Comparison of ENCODE assay signal across 8 cellular contexts in the genomic region with DNA sequence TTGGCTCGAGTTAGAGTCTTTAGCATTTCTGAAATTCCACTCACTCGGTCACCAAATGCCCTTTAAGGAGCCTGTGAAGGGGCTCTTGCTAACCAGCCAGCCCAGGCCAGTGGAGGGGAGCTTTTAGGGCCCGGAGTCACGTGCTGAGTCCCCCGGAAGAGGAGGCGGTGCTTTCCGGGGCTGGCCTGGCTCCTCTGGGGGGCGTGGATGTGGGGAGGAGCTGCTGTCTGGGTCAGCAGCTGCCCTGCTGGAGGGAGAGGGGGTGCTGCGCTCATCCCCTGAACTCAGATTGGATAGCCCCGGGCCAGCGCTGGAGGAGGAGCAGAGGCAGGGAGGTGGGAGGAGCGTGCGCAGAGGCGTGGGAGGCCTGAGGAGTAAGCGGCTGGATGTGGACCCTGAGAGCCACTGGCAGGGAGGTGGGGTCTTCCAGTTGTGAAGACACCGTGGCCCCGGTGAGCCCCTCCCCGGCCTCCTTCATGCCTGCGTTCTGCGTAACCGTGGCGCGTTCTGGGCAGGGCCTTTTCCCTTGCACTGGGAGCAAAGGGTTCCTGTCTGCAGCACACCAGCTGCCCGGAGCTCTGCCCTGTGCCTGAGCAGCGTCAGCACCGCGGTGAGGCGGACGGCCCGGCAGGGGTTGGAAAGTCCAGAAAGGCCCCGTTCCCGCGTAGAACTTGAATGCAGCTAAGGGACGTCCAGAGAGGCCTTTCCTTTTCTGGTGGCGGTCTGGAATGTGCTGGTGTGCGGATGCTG. TPM values are rescaled to one million over a fixed set of nuclear protein-coding genes. Genes with fewer than 3 reads are reported as not detected.
A peak's percentile ranks its signal among the peaks of the same experiment; 100 is the strongest.
DNase-seq lines count a peak whose midpoint lies in the region; ATAC-seq, FAIRE-seq and TF ChIP-seq lines count a peak whose summit lies in the region.

No MANE protein-coding gene starts in this region.

- H3T11ph ChIP-seq in H9 (ENCODE audit: low read length): no peak overlapping the region

- H3K23me2 ChIP-seq in H9 (ENCODE audit: insufficient read length, low read depth, low read length, poor library complexity, severe bottlenecking): peaks cover 5% of the 10 kb centered on the region

- peaks cover 77% of the 10 kb centered on the region for H4K20me1 ChIP-seq in BLaER1
- peaks cover 2% of the 10 kb centered on the region for H4K20me1 ChIP-seq in H9 (ENCODE audit: control insufficient read depth, insufficient read depth, insufficient read length)
- H4K20me1 ChIP-seq in K562 (replicated peaks; ENCODE audit: control insufficient read depth, insufficient read depth, low read length): peaks cover 12% of the 10 kb centered on the region
- peaks cover 34% of the 10 kb centered on the region for H4K20me1 ChIP-seq in hepatocyte (ENCODE audit: insufficient read depth, poor library complexity, severe bottlenecking)

- no peak overlapping the region for H3K18ac ChIP-seq in H9 (ENCODE audit: insufficient read length, low read depth, low read length)

- H3K4ac ChIP-seq in H9 (ENCODE audit: low read depth, low read length): no peak overlapping the region

- H3K36me3 ChIP-seq in BLaER1: peaks cover 42% of the 10 kb centered on the region
- peaks cover 56% of the 10 kb centered on the region; the same call in 2 of the 3 replicates for H3K36me3 ChIP-seq in K562 (ENCODE audit: control insufficient read depth, insufficient read depth, low read length)
- H3K36me3 ChIP-seq in hepatocyte (replicated peaks; ENCODE audit: insufficient read depth, low read depth): no peaks in the 10 kb centered on the region

- peaks cover 3 to 7% of the 10 kb centered on the region in 2 experiments; a peak in 3 of 5 replicates for H3K9me3 Mint-ChIP-seq in H9

- no peak overlapping the region for H2AK5ac ChIP-seq in H9 (ENCODE audit: insufficient read length, low read length)

- H4K5ac ChIP-seq in H9 (ENCODE audit: insufficient read length, low read depth, low read length): no peak overlapping the region

- POLR2A ChIA-PET in K562 (lab: Yijun Ruan, JAX): interaction anchor here (0.8 to 2.2 kb wide), 7 partner anchors 9 to 611 kb away, joined by 3 to 11 read pairs (median 4); a partner anchor contains a TSS

- no peak overlapping the region for H2BK12ac ChIP-seq in H9 (ENCODE audit: insufficient read length, low read depth, low read length)

- peak; percentile 86 for FAIRE-seq in K562 (lab: Jason Lieb, UNC)

- CTCF ChIA-PET in K562 (lab: Yijun Ruan, JAX; ENCODE audit: low intra/inter-chr PET ratio): no interaction called here

- in situ Hi-C loops in K562 (cut with MboI): no loop called here

- no peak overlapping the region for H4K8ac ChIP-seq in H9 (replicated peaks; ENCODE audit: insufficient read length, low read depth, low read length)

- peaks cover 76% of the 10 kb centered on the region for H3K4me1 ChIP-seq in BLaER1
- H3K4me1 ChIP-seq in H9 (ENCODE audit: insufficient read depth, low read length): peaks cover 3% of the 10 kb centered on the region; the same call in 1 of the 2 replicates
- peaks cover 4 to 44% of the 10 kb centered on the region in 2 experiments; a peak in 4 of 5 replicates for H3K4me1 ChIP-seq in K562 (replicated peaks in 1 of 2; ENCODE audit: control insufficient read depth in 2 of 2, insufficient read depth in 2 of 2, low read length in 2 of 2)
- peaks cover 7% of the 10 kb centered on the region for H3K4me1 ChIP-seq in hepatocyte (ENCODE audit: insufficient read depth)

- WGBS in H9 (ENCODE audit: extremely low coverage, insufficient read length, low lambda C conversion rate): no CpG with 5 or more reads among the region's 36 CpGs
- WGBS in K562 (ENCODE audit: insufficient coverage, low coverage, missing lambda C conversion rate): 37% methylated on average over 24 of the region's 36 CpGs
- WGBS in hepatocyte (ENCODE audit: low lambda C conversion rate, missing lambda C conversion rate): 22% methylated on average over 34 of the region's 36 CpGs

- no peak overlapping the region for H2BK15ac ChIP-seq in H9 (ENCODE audit: low read depth, low read length)

- H3K36me3 Mint-ChIP-seq in H9 (ENCODE audit: insufficient read depth in 1 of 3, low read depth in 3 of 3): peaks cover 25 to 35% (median 34%) of the 10 kb centered on the region in 3 experiments

- peaks cover 16 to 19% of the 10 kb centered on the region in 2 experiments for H3K4me1 Mint-ChIP-seq in H9

- no peak for TF ChIP-seq RAD21 in K562 (CRISPR knock-in tag; conservative IDR thresholded peaks at IDR 0.05 in 1 of 2, IDR thresholded peaks at IDR 0.05 in 1 of 2)

- TF ChIP-seq CTCF in H9 (conservative IDR thresholded peaks at IDR 0.05): no peak
- TF ChIP-seq CTCF in K562 (IDR thresholded peaks at IDR 0.05 in 2 of 3, conservative IDR thresholded peaks at IDR 0.05 in 1 of 3; ENCODE audit: insufficient read depth in 2 of 3, low read depth in 1 of 3, low read length in 3 of 3): no peak
- no peak for TF ChIP-seq CTCF in hepatocyte (IDR thresholded peaks at IDR 0.05; ENCODE audit: poor library complexity)

- peak overlapping the region; percentile 74 to 97 (median 87); a peak in 6 of 7 replicates for H3K27ac Mint-ChIP-seq in H9

- H2BK20ac ChIP-seq in H9 (ENCODE audit: low read depth, low read length, poor library complexity, severe bottlenecking): no peak overlapping the region

- ATAC-seq in K562: peak; percentile 99

- H2BK120ac ChIP-seq in H9 (ENCODE audit: low read depth, low read length, poor library complexity, severe bottlenecking): no peak overlapping the region

- peak overlapping the region; percentile 96 for H3K4me2 ChIP-seq in BLaER1
- peak overlapping the region; percentile 32 for H3K4me2 ChIP-seq in H9 (ENCODE audit: insufficient read depth, insufficient read length, low read length)
- peak overlapping the region; percentile 28 for H3K4me2 ChIP-seq in K562 (ENCODE audit: insufficient read depth, low read length)
- peak overlapping the region; percentile 78 for H3K4me2 ChIP-seq in hepatocyte

- no peak overlapping the region for H3K56ac ChIP-seq in H9 (ENCODE audit: insufficient read length, low read depth, low read length)

- H3K27me3 ChIP-seq in BLaER1: no peaks in the 10 kb centered on the region
- no peaks in the 10 kb centered on the region for H3K27me3 ChIP-seq in H9 (ENCODE audit: insufficient read depth, low read length)
- H3K27me3 ChIP-seq in K562 (ENCODE audit: control insufficient read depth in 2 of 2, insufficient read depth in 2 of 2, low read length in 2 of 2): no peaks in the 10 kb centered on the region; a peak in 1 of 5 replicates
- H3K27me3 ChIP-seq in hepatocyte: no peaks in the 10 kb centered on the region

- no peak overlapping the region for H3K23ac ChIP-seq in H9 (ENCODE audit: insufficient read length, low read depth, low read length)

- no TSS peak for BruUV-seq in K562 (replicated peaks; lab: Mats Ljungman, UMichigan)

- H3K27ac ChIP-seq in BLaER1 (peak overlapping the region; percentile 94), H9 (ENCODE audit: insufficient read length, low read depth, low read length) (peak overlapping the region; percentile 72), K562 (ENCODE audit: extremely low read depth, low read depth, low read length) (peak overlapping the region; percentile 59; the same call in 2 of the 3 replicates), hepatocyte (peak overlapping the region; percentile 89)

- no peak overlapping the region for H2AFZ ChIP-seq in H9 (ENCODE audit: low read length)
- H2AFZ ChIP-seq in K562 (ENCODE audit: low read depth, low read length): peak overlapping the region; percentile 29; the same call in 1 of the 2 replicates
- H2AFZ ChIP-seq in hepatocyte: no peak overlapping the region

- H3K14ac ChIP-seq in H9 (ENCODE audit: insufficient read depth, low read length): no peak overlapping the region

- peak overlapping the region; percentile 36 to 71 for H3K4me3 Mint-ChIP-seq in H9

- no peak overlapping the region for H4K91ac ChIP-seq in H9 (ENCODE audit: insufficient read length, low read depth, low read length)

- no peaks in the 10 kb centered on the region for H3K27me3 Mint-ChIP-seq in H9 (ENCODE audit: low read depth)

- H3K9ac ChIP-seq in BLaER1: peak overlapping the region; percentile 78
- H3K9ac ChIP-seq in H9 (ENCODE audit: extremely low read depth, insufficient read length, low read length): peak overlapping the region; percentile 23
- H3K9ac ChIP-seq in K562 (ENCODE audit: insufficient read depth in 1 of 2, low read depth in 2 of 2, low read length in 2 of 2): peak overlapping the region; percentile 34 to 37

- no peak overlapping the region for H2BK5ac ChIP-seq in H9 (ENCODE audit: insufficient read length, low read length)

- peaks cover 17% of the 10 kb centered on the region for H3K79me2 ChIP-seq in H9 (ENCODE audit: insufficient read depth, low read length)
- peaks cover 74% of the 10 kb centered on the region for H3K79me2 ChIP-seq in K562 (ENCODE audit: control insufficient read depth, insufficient read depth, low read length)
- peaks cover 92% of the 10 kb centered on the region for H3K79me2 ChIP-seq in hepatocyte

- no peak for TF ChIP-seq EP300 in K562 (IDR thresholded peaks at IDR 0.05; ENCODE audit: low read length)

- intact Hi-C loops in K562 (cut with micrococcal nuclease): no loop called here
- intact Hi-C loops in posterior vena cava (cut with DNase I): no loop called here

- H3K9me2 ChIP-seq in hepatocyte (replicated peaks; ENCODE audit: insufficient read depth): no peaks in the 10 kb centered on the region

- H3K79me1 ChIP-seq in H9 (ENCODE audit: insufficient read depth, low read depth, low read length, poor library complexity, severe bottlenecking): peaks cover 19% of the 10 kb centered on the region

- DNase-seq in H9 (peak; percentile 99), T-helper 22 cell (ENCODE audit: low read depth) (peak; percentile 57), K562 (ENCODE audit: extremely low read depth in 1 of 4, low spot score in 3 of 4) (peak; percentile 85 to 90 (median 88)), hepatocyte (ENCODE audit: low spot score) (peak; percentile 93), posterior vena cava (ENCODE audit: low spot score) (peak; percentile 97), ureter (ENCODE audit: low spot score) (peak; percentile 90), DMS53 treated with DMSO at 0.1 percent for 48 hours (lab: John Stamatoyannopoulos, UW; ENCODE audit: unreplicated experiment) (no peak)

- TF ChIP-seq POLR2A in K562 (conservative IDR thresholded peaks at IDR 0.05): no peak

- no peaks in the 10 kb centered on the region for H3K9me1 ChIP-seq in K562 (ENCODE audit: control insufficient read depth, insufficient read depth, low read length)

- H3K4me3 ChIP-seq in BLaER1: peak overlapping the region; percentile 34
- H3K4me3 ChIP-seq in K562: no peak overlapping the region; the same call in 1 of the 2 replicates
- peak overlapping the region; percentile 0 for H3K4me3 ChIP-seq in hepatocyte

- H3K9me3 ChIP-seq in BLaER1 (peaks cover 9% of the 10 kb centered on the region), H9 (ENCODE audit: control insufficient read depth, low read depth, low read length) (no peaks in the 10 kb centered on the region), K562 (replicated peaks; ENCODE audit: control insufficient read depth, insufficient read depth, low read depth, low read length) (no peaks in the 10 kb centered on the region), hepatocyte (ENCODE audit: low read depth) (no peaks in the 10 kb centered on the region)

RNA-seq across cellular contexts. Expression of a gene that starts 19.7 kb away (rescaled TPM):
- 85.6 and 89.5 TPM in 2 replicates for total RNA-seq in H9 (2021)
- total RNA-seq in K562 (2011; cell fraction: chromatin; rRNA removed; ENCODE audit: low replicate concordance): 97.9 and 170 TPM in 2 replicates
- total RNA-seq in K562 (2011; cell fraction: nucleolus; rRNA removed): 114 and 125 TPM in 2 replicates
- total RNA-seq in K562 (2011; cell fraction: nucleoplasm; rRNA removed): 91.9 and 96.7 TPM in 2 replicates
- 63.2 and 104 TPM in 2 replicates for total RNA-seq in K562 (2014; rRNA removed)
- total RNA-seq in K562 (2014; rRNA removed; fragmentation: Illumina TruSeq; extraction: Trizol): 18.7 and 20.5 TPM in 2 replicates
- total RNA-seq in K562 (2015; rRNA removed; fragmentation: Illumina TruSeq; extraction: Trizol): 45.0 and 48.7 TPM in 2 replicates
- total RNA-seq in K562 (2021): 84.4 and 86.5 TPM in 2 replicates
- polyA plus RNA-seq in K562 (2011; rRNA removed): 59.3 and 60.8 TPM in 2 replicates
- 74.2 and 137 TPM in 2 replicates for polyA plus RNA-seq in K562 (2011; cell fraction: cytosol; rRNA removed)
- 133 and 220 TPM in 2 replicates for polyA plus RNA-seq in K562 (2011; cell fraction: nucleus; rRNA removed)
- polyA plus RNA-seq in K562 (2012): 70.1 and 73.0 TPM in 2 replicates
- polyA plus RNA-seq in K562 (2014; fragmentation: Illumina TruSeq; extraction: Trizol): 34.3 and 57.0 TPM in 2 replicates
- polyA plus RNA-seq in K562 (2014; fragmentation: Nextera tagmentation; extraction: Ambion mirVana): 1 to 10 TPM; 2.1 to 4.7 TPM
- 72.5 and 74.7 TPM in 2 replicates for polyA plus RNA-seq in K562 (2014; rRNA removed)
- 25.7 and 39.9 TPM in 2 replicates for polyA minus RNA-seq in K562 (2011; rRNA and poly(A)+ RNA removed)
- 62.0 and 64.6 TPM in 2 replicates for polyA minus RNA-seq in K562 (2011; cell fraction: cytosol; rRNA and poly(A)+ RNA removed)
- 51.3 and 58.3 TPM in 2 replicates for polyA minus RNA-seq in K562 (2011; cell fraction: nucleus; rRNA and poly(A)+ RNA removed)
- 63.8 and 66.6 TPM in 2 replicates for total RNA-seq in hepatocyte
- 69.6 and 73.2 TPM in 2 replicates for polyA plus RNA-seq in hepatocyte
- total RNA-seq in posterior vena cava: 10 to 100 TPM; 37.5 to 43.7 TPM
- total RNA-seq in ureter: 75.3 TPM

RNA-seq across cellular contexts. Expression of a gene that starts 37.6 kb away (rescaled TPM):
- total RNA-seq in H9 (2021) (15.9 and 18.3 TPM in 2 replicates), K562 (2014; rRNA removed) (4.5 and 5.4 TPM in 2 replicates), K562 (2014; rRNA removed; fragmentation: Illumina TruSeq; extraction: Trizol) (1.5 TPM in 2 replicates), K562 (2015; rRNA removed; fragmentation: Illumina TruSeq; extraction: Trizol) (2.6 and 2.9 TPM in 2 replicates), K562 (2021) (12.4 and 14.6 TPM in 2 replicates), hepatocyte (5.3 and 11.0 TPM in 2 replicates), posterior vena cava (10 to 100 TPM; 14.3 to 14.7 TPM), ureter (48.1 TPM)
- 74.2 and 130 TPM in 2 replicates for total RNA-seq in K562 (2011; cell fraction: chromatin; rRNA removed; ENCODE audit: low replicate concordance)
- total RNA-seq in K562 (2011; cell fraction: nucleolus; rRNA removed): 56.7 and 60.5 TPM in 2 replicates
- total RNA-seq in K562 (2011; cell fraction: nucleoplasm; rRNA removed): 48.0 and 51.4 TPM in 2 replicates
- polyA plus RNA-seq in K562 (2011; rRNA removed) (3.5 and 7.2 TPM in 2 replicates), K562 (2014; fragmentation: Illumina TruSeq; extraction: Trizol) (3.3 and 4.7 TPM in 2 replicates), K562 (2014; fragmentation: Nextera tagmentation; extraction: Ambion mirVana) (under 1 TPM; 0.21 to 0.27 TPM), K562 (2014; rRNA removed) (5.8 and 9.2 TPM in 2 replicates), hepatocyte (10.6 and 12.3 TPM in 2 replicates)
- 3.2 and 3.4 TPM in 2 replicates for polyA plus RNA-seq in K562 (2011; cell fraction: cytosol; rRNA removed)
- 46.4 and 58.8 TPM in 2 replicates for polyA plus RNA-seq in K562 (2011; cell fraction: nucleus; rRNA removed)
- polyA plus RNA-seq in K562 (2012): 5.4 and 8.3 TPM in 2 replicates
- polyA minus RNA-seq in K562 (2011; rRNA and poly(A)+ RNA removed): 2.9 and 3.6 TPM in 2 replicates
- 3.3 TPM in 2 replicates for polyA minus RNA-seq in K562 (2011; cell fraction: cytosol; rRNA and poly(A)+ RNA removed)
- polyA minus RNA-seq in K562 (2011; cell fraction: nucleus; rRNA and poly(A)+ RNA removed): 12.8 and 18.4 TPM in 2 replicates

Comparison
In these comparisons a context has a peak if more than half of its experiments do, and no peak if none do; other contexts are left out.
1. H3K4me2 ChIP-seq: peak in every context shown above with its lines; median percentile 96 in BLaER1; 78 in hepatocyte; 32 in H9; 28 in K562.
2. H3K9ac ChIP-seq: peak in every context shown above with its lines; median percentile 78 in BLaER1; 36 in K562; 23 in H9.